ENCODE assay signal across 15 cellular contexts in genomic region chr5:96863114-96863513, GRCh38. TPM values are rescaled to one million over a fixed set of nuclear protein-coding genes. Genes with fewer than 3 reads are reported as not detected.
A peak's percentile ranks its signal among the peaks of the same experiment; 100 is the strongest.
DNase-seq lines count a peak whose midpoint lies in the region; ATAC-seq and TF ChIP-seq lines count a peak whose summit lies in the region.
"Had no signal": no experiment of that assay in that cellular context is flagged by ENCODE, and none has a peak within 500 bp of the region (broad histone marks: within the 10 kb centered on the region; RNA-seq: fewer than 3 reads in every experiment).

No MANE protein-coding gene starts in this region.

- H2AFZ ChIP-seq in neuronal stem cell (ENCODE audit: low read length), result no peak overlapping the region

- H3K23ac ChIP-seq in neuronal stem cell (ENCODE audit: low read depth, low read length, poor library complexity), result no peak overlapping the region

- no peak for TF ChIP-seq CTCF in HEK293 (tag by site-specific recombination; IDR thresholded peaks at IDR 0.05)

- intact Hi-C loops in activated CD4-positive, alpha-beta T cell treated with anti-CD3 and anti-CD28 coated beads, Interleukin-2, amount 10 ng/mL, durations not matched to agents 24 days and 14 days (cut with micrococcal nuclease), result no loop called here
- intact Hi-C loops in activated T-helper 1 cell treated with anti-CD3 and anti-CD28 coated beads, Interleukin-12 subunit alpha, Interleukin-12 subunit beta, Interleukin-2, Interleukin-4 antibody, amounts not matched to agents 30 ng/mL and 10 ng/mL and 1 ng/mL, durations not matched to agents 14 hours and 24 hours and 36 hours (cut with micrococcal nuclease), result no loop called here

- no peak overlapping the region for H3K14ac ChIP-seq in neuronal stem cell (ENCODE audit: low read length)

- H3K27me3 Mint-ChIP-seq in activated CD4-positive, alpha-beta T cell treated with anti-CD3 and anti-CD28 coated beads, Interleukin-2, amount 10 ng/mL, durations not matched to agents 24 days and 14 days, result no peaks in the 10 kb centered on the region
- no peaks in the 10 kb centered on the region for H3K27me3 Mint-ChIP-seq in activated T-helper 1 cell treated with anti-CD3 and anti-CD28 coated beads, Interleukin-12 subunit alpha, Interleukin-12 subunit beta, Interleukin-2, Interleukin-4 antibody, amounts not matched to agents 30 ng/mL and 10 ng/mL and 1 ng/mL, durations not matched to agents 14 hours and 24 hours and 36 hours (ENCODE audit: insufficient read depth)
- H3K27me3 Mint-ChIP-seq: CD4-positive, CD25-positive, alpha-beta regulatory T cell had no signal

- H3K4me3 Mint-ChIP-seq in activated CD4-positive, alpha-beta T cell treated with anti-CD3 and anti-CD28 coated beads, Interleukin-2, amount 10 ng/mL, durations not matched to agents 24 days and 14 days, result no peak overlapping the region
- H3K4me3 Mint-ChIP-seq in activated T-helper 1 cell treated with anti-CD3 and anti-CD28 coated beads, Interleukin-12 subunit alpha, Interleukin-12 subunit beta, Interleukin-2, Interleukin-4 antibody, amounts not matched to agents 30 ng/mL and 10 ng/mL and 1 ng/mL, durations not matched to agents 14 hours and 24 hours and 36 hours, result no peak overlapping the region
- H3K4me3 Mint-ChIP-seq: CD4-positive, CD25-positive, alpha-beta regulatory T cell; H9 had no signal

- H3K36me3 ChIP-seq in HEK293 (ENCODE audit: control insufficient read depth in 2 of 2, insufficient read depth in 1 of 2, low read length in 2 of 2) (no peaks in the 10 kb centered on the region), neuronal stem cell (replicated peaks in 1 of 2; ENCODE audit: control insufficient read depth in 2 of 2, insufficient read depth in 2 of 2, low read length in 2 of 2) (no peaks in the 10 kb centered on the region)
- H3K36me3 ChIP-seq: BLaER1 treated with 17β-estradiol and CSF1 and Interleukin-3, amounts not matched to agents 10 nM and 100 nM had no signal

- DNase-seq in activated CD4-positive, alpha-beta T cell treated with anti-CD3 and anti-CD28 coated beads, Interleukin-2, amount 10 ng/mL, durations not matched to agents 24 days and 14 days, result no peak
- DNase-seq in activated CD4-positive, alpha-beta T cell treated with anti-CD3 and anti-CD28 coated beads for 48 hours, result no peak
- no peak for DNase-seq in activated T-helper 1 cell treated with anti-CD3 and anti-CD28 coated beads, Interleukin-12 subunit alpha, Interleukin-12 subunit beta, Interleukin-2, Interleukin-4 antibody, amounts not matched to agents 30 ng/mL and 10 ng/mL and 1 ng/mL, durations not matched to agents 14 hours and 24 hours and 36 hours (ENCODE audit: low spot score)
- DNase-seq in neuronal stem cell (ENCODE audit: low spot score), result no peak
- DNase-seq in stimulated activated CD4-positive, alpha-beta T cell treated with anti-CD3 and anti-CD28 coated beads, Interleukin-2, amount 100 ng/mL, for 48 hours, result no peak
- DNase-seq in activated effector memory CD4-positive, alpha-beta T cell treated with Interleukin-2 at 50 U/mL for 16 hours, result no peak
- DNase-seq: ACHN; CD4-positive, CD25-positive, alpha-beta regulatory T cell; DMS53; GOT3; H9 had no signal

- H3K4ac ChIP-seq in neuronal stem cell (ENCODE audit: low read length), result no peak overlapping the region

- H3K9me3 ChIP-seq in HEK293 (ENCODE audit: control insufficient read depth, insufficient read depth, low read depth, low read length) (no peaks in the 10 kb centered on the region), neuronal stem cell (replicated peaks in 1 of 2; ENCODE audit: control insufficient read depth in 2 of 2, insufficient read depth in 1 of 2, low read depth in 1 of 2, low read length in 2 of 2) (no peaks in the 10 kb centered on the region)
- H3K9me3 ChIP-seq: BLaER1 treated with 17β-estradiol and CSF1 and Interleukin-3, amounts not matched to agents 10 nM and 100 nM had no signal

- ATAC-seq in GM19351 (IDR thresholded peaks at IDR 0.05; ENCODE audit: unreplicated experiment), result no peak
- ATAC-seq: GM12878 had no signal

- H3K27ac ChIP-seq in HEK293 (ENCODE audit: extremely low read depth, low read depth, low read length) (no peak overlapping the region), neuronal stem cell (replicated peaks; ENCODE audit: low read length) (no peak overlapping the region)
- H3K27ac ChIP-seq: BLaER1 treated with 17β-estradiol and CSF1 and Interleukin-3, amounts not matched to agents 10 nM and 100 nM had no signal

- no peak overlapping the region for H2AK5ac ChIP-seq in neuronal stem cell (ENCODE audit: low read depth, low read length)

- H2BK15ac ChIP-seq in neuronal stem cell (ENCODE audit: low read length), result no peak overlapping the region

- H2BK12ac ChIP-seq in neuronal stem cell (ENCODE audit: low read length), result no peak overlapping the region

- no peaks in the 10 kb centered on the region for H3K36me3 Mint-ChIP-seq in activated CD4-positive, alpha-beta T cell treated with anti-CD3 and anti-CD28 coated beads, Interleukin-2, amount 10 ng/mL, durations not matched to agents 24 days and 14 days (ENCODE audit: low read depth)
- H3K36me3 Mint-ChIP-seq in activated T-helper 1 cell treated with anti-CD3 and anti-CD28 coated beads, Interleukin-12 subunit alpha, Interleukin-12 subunit beta, Interleukin-2, Interleukin-4 antibody, amounts not matched to agents 30 ng/mL and 10 ng/mL and 1 ng/mL, durations not matched to agents 14 hours and 24 hours and 36 hours (ENCODE audit: low read depth), result no peaks in the 10 kb centered on the region
- H3K36me3 Mint-ChIP-seq: CD4-positive, CD25-positive, alpha-beta regulatory T cell had no signal

- no CpG with 5 or more reads among the region's 2 CpGs for WGBS in neuronal stem cell (ENCODE audit: extremely low coverage in 2 of 2, insufficient read length in 2 of 2, insufficient replicate concordance in 1 of 2), 2 donors

- POLR2A ChIA-PET in HEK293 (lab: Yijun Ruan, JAX), result no interaction called here

- H3K4me1 Mint-ChIP-seq in activated CD4-positive, alpha-beta T cell treated with anti-CD3 and anti-CD28 coated beads, Interleukin-2, amount 10 ng/mL, durations not matched to agents 24 days and 14 days, result peaks cover 18% of the 10 kb centered on the region
- peaks cover 23% of the 10 kb centered on the region for H3K4me1 Mint-ChIP-seq in activated T-helper 1 cell treated with anti-CD3 and anti-CD28 coated beads, Interleukin-12 subunit alpha, Interleukin-12 subunit beta, Interleukin-2, Interleukin-4 antibody, amounts not matched to agents 30 ng/mL and 10 ng/mL and 1 ng/mL, durations not matched to agents 14 hours and 24 hours and 36 hours (ENCODE audit: low read depth)
- H3K4me1 Mint-ChIP-seq: CD4-positive, CD25-positive, alpha-beta regulatory T cell; H9 had no signal

- H2BK5ac ChIP-seq in neuronal stem cell (ENCODE audit: low read length), result no peak overlapping the region

- H3K79me1 ChIP-seq in neuronal stem cell (ENCODE audit: low read depth, low read length), result no peaks in the 10 kb centered on the region

- H3K9me3 Mint-ChIP-seq in activated CD4-positive, alpha-beta T cell treated with anti-CD3 and anti-CD28 coated beads, Interleukin-2, amount 10 ng/mL, durations not matched to agents 24 days and 14 days, result no peaks in the 10 kb centered on the region
- H3K9me3 Mint-ChIP-seq in activated T-helper 1 cell treated with anti-CD3 and anti-CD28 coated beads, Interleukin-12 subunit alpha, Interleukin-12 subunit beta, Interleukin-2, Interleukin-4 antibody, amounts not matched to agents 30 ng/mL and 10 ng/mL and 1 ng/mL, durations not matched to agents 14 hours and 24 hours and 36 hours, result no peaks in the 10 kb centered on the region
- H3K9me3 Mint-ChIP-seq: CD4-positive, CD25-positive, alpha-beta regulatory T cell; H9 had no signal

- H3K9ac ChIP-seq in neuronal stem cell (ENCODE audit: low read depth, low read length, poor library complexity), result no peak overlapping the region
- H3K9ac ChIP-seq: BLaER1 treated with 17β-estradiol and CSF1 and Interleukin-3, amounts not matched to agents 10 nM and 100 nM had no signal

- H3K27me3 ChIP-seq in neuronal stem cell (ENCODE audit: control insufficient read depth in 3 of 3, insufficient read depth in 3 of 3, low read depth in 1 of 3, low read length in 3 of 3), result no peaks in the 10 kb centered on the region
- H3K27me3 ChIP-seq: BLaER1 treated with 17β-estradiol and CSF1 and Interleukin-3, amounts not matched to agents 10 nM and 100 nM had no signal

- no peak overlapping the region for H2BK120ac ChIP-seq in neuronal stem cell (ENCODE audit: low read depth, low read length)

- no peak overlapping the region for H3K4me2 ChIP-seq in neuronal stem cell (ENCODE audit: insufficient read depth, low read length, poor library complexity, severe bottlenecking)
- H3K4me2 ChIP-seq: BLaER1 treated with 17β-estradiol and CSF1 and Interleukin-3, amounts not matched to agents 10 nM and 100 nM had no signal

- H3K18ac ChIP-seq in neuronal stem cell (ENCODE audit: low read length), result peak overlapping the region; percentile 6

- H3K4me1 ChIP-seq in HEK293 (ENCODE audit: control insufficient read depth, insufficient read depth, low read length) (no peaks in the 10 kb centered on the region), neuronal stem cell (ENCODE audit: control insufficient read depth in 2 of 2, insufficient read depth in 1 of 2, low read depth in 1 of 2, low read length in 2 of 2) (no peaks in the 10 kb centered on the region)

- CTCF ChIA-PET in HEK293 (lab: Yijun Ruan, JAX), result interaction anchor here (0.6 to 1.8 kb wide), 7 partner anchors 111 to 402 kb away, joined by 3 to 6 read pairs (median 4); partner anchors contain the start of gene LIX1

- no peak overlapping the region for H4K8ac ChIP-seq in neuronal stem cell (ENCODE audit: low read depth, low read length)

- no peak overlapping the region for H4K91ac ChIP-seq in neuronal stem cell (ENCODE audit: low read depth, low read length, poor library complexity)

- H3K4me3 ChIP-seq in HEK293 (ENCODE audit: low read depth, low read length) (no peak overlapping the region), neuronal stem cell (ENCODE audit: low read length in 2 of 2) (no peak overlapping the region)
- H3K4me3 ChIP-seq: BLaER1 treated with 17β-estradiol and CSF1 and Interleukin-3, amounts not matched to agents 10 nM and 100 nM; GM12878 had no signal

- H3K27ac Mint-ChIP-seq in activated CD4-positive, alpha-beta T cell treated with anti-CD3 and anti-CD28 coated beads, Interleukin-2, amount 10 ng/mL, durations not matched to agents 24 days and 14 days, result peak overlapping the region; percentile 64
- H3K27ac Mint-ChIP-seq in activated T-helper 1 cell treated with anti-CD3 and anti-CD28 coated beads, Interleukin-12 subunit alpha, Interleukin-12 subunit beta, Interleukin-2, Interleukin-4 antibody, amounts not matched to agents 30 ng/mL and 10 ng/mL and 1 ng/mL, durations not matched to agents 14 hours and 24 hours and 36 hours, result peak overlapping the region; percentile 11
- H3K27ac Mint-ChIP-seq: H9 had no signal

RNA-seq across cellular contexts. Expression of gene ERAP2, which starts 13.2 kb away (rescaled TPM):
- 48.9 and 51.3 TPM in 2 replicates for total RNA-seq in activated CD4-positive, alpha-beta T cell treated with anti-CD3 and anti-CD28 coated beads, Interleukin-2, amount 10 ng/mL, durations not matched to agents 24 days and 14 days
- 52.9 and 54.4 TPM in 2 replicates for total RNA-seq in activated T-helper 1 cell treated with anti-CD3 and anti-CD28 coated beads, Interleukin-12 subunit alpha, Interleukin-12 subunit beta, Interleukin-2, Interleukin-4 antibody, amounts not matched to agents 30 ng/mL and 10 ng/mL and 1 ng/mL, durations not matched to agents 14 hours and 24 hours and 36 hours
- not detected for polyA plus RNA-seq in neuronal stem cell (2013, experiment 1 of 2)
- not detected for polyA plus RNA-seq in neuronal stem cell (2013, experiment 2 of 2)

RNA-seq across cellular contexts. Expression of gene ERAP1, which starts 55.4 kb away (rescaled TPM):
- 91.6 and 99.1 TPM in 2 replicates for total RNA-seq in activated CD4-positive, alpha-beta T cell treated with anti-CD3 and anti-CD28 coated beads, Interleukin-2, amount 10 ng/mL, durations not matched to agents 24 days and 14 days
- 92.2 and 94.5 TPM in 2 replicates for total RNA-seq in activated T-helper 1 cell treated with anti-CD3 and anti-CD28 coated beads, Interleukin-12 subunit alpha, Interleukin-12 subunit beta, Interleukin-2, Interleukin-4 antibody, amounts not matched to agents 30 ng/mL and 10 ng/mL and 1 ng/mL, durations not matched to agents 14 hours and 24 hours and 36 hours
- 6.1 TPM for polyA plus RNA-seq in neuronal stem cell (2013, experiment 1 of 2)
- polyA plus RNA-seq in neuronal stem cell (2013, experiment 2 of 2), result 7.0 TPM
